In genomic region chr6:38579010-38579628, GRCh38 we compare ENCODE assay signal across 31 cellular contexts.
DNase-seq lines count a peak whose midpoint lies in the region; ATAC-seq, FAIRE-seq and TF ChIP-seq lines count a peak whose summit lies in the region.
"Had no signal": no experiment of that assay in that cellular context is flagged by ENCODE, and none has a peak within 500 bp of the region (broad histone marks: within the 10 kb centered on the region; RNA-seq: fewer than 3 reads in every experiment).

No MANE protein-coding gene starts in this region.

- no peak overlapping the region for H4K8ac ChIP-seq in mesendoderm (ENCODE audit: low read depth, low read length)

- in situ Hi-C loops in K562 (cut with MboI): no loop called here

- no peaks in the 10 kb centered on the region for H3K9me3 ChIP-seq in K562 (replicated peaks; ENCODE audit: control insufficient read depth, insufficient read depth, low read depth, low read length)
- H3K9me3 ChIP-seq: left lung, MG63, neutrophil, prostate gland, testis, uterus had no signal

- no peak overlapping the region for H4K5ac ChIP-seq in mesendoderm (ENCODE audit: low read length)

- no peaks in the 10 kb centered on the region for H3K79me2 ChIP-seq in K562 (ENCODE audit: control insufficient read depth, insufficient read depth, low read length)
- no peaks in the 10 kb centered on the region for H3K79me2 ChIP-seq in mesendoderm (ENCODE audit: control insufficient read depth, insufficient read depth, low read length)

- no peak for ATAC-seq in activated CD8-positive, alpha-beta T cell treated with anti-CD3 and anti-CD28 coated beads for 36 hours
- no peak for ATAC-seq in activated CD8-positive, alpha-beta T cell treated with anti-CD3 and anti-CD28 coated beads, Interleukin-2, amount 10 ng/mL, durations not matched to agents 7 days and 5 days
- ATAC-seq in K562: peak; percentile 85
- no peak for ATAC-seq in GM19023 (IDR thresholded peaks at IDR 0.05; ENCODE audit: unreplicated experiment)
- ATAC-seq: activated T-helper 17 cell treated with anti-CD3 and anti-CD28 coated beads, Interleukin-2, amount 50 U/mL, for 72 hours; left lung; stimulated activated naive B cell treated with anti-CD40 and anti-IgM and Interleukin-4, amounts not matched to agents 10 μg/mL and 1 μg/mL and 100 μg/mL, for 72 hours had no signal

- no peaks in the 10 kb centered on the region for H3K27me3 Mint-ChIP-seq in activated CD8-positive, alpha-beta T cell treated with anti-CD3 and anti-CD28 coated beads for 36 hours
- H3K27me3 Mint-ChIP-seq in activated CD8-positive, alpha-beta T cell treated with anti-CD3 and anti-CD28 coated beads, Interleukin-2, amount 10 ng/mL, durations not matched to agents 7 days and 5 days (ENCODE audit: low read depth): no peaks in the 10 kb centered on the region
- H3K27me3 Mint-ChIP-seq in nephron progenitor cell (ENCODE audit: low read depth, poor library complexity): no peaks in the 10 kb centered on the region
- H3K27me3 Mint-ChIP-seq: activated naive CD4-positive, alpha-beta T cell treated with anti-CD3 and anti-CD28 coated beads, Interleukin-2, amount 50 U/mL, for 24 hours; activated T-helper 17 cell treated with anti-CD3 and anti-CD28 coated beads, Interleukin-2, amount 50 U/mL, for 72 hours; CD4-positive, alpha-beta T cell; dendritic cell treated with granulocyte-macrophage colony-stimulating factor and Interleukin-4, amounts not matched to agents 40 ng/mL and 50 ng/mL, for 4 days; stimulated activated naive B cell treated with anti-CD40 and anti-IgM and Interleukin-4, amounts not matched to agents 10 μg/mL and 1 μg/mL and 100 μg/mL, for 72 hours had no signal

- CTCF ChIA-PET in activated CD8-positive, alpha-beta T cell treated with anti-CD3 and anti-CD28 coated beads for 36 hours (lab: Charles Lee): interaction anchor here (1.1 to 1.6 kb wide), 2 partner anchors 9 to 11 kb away, joined by 4 to 6 read pairs; no protein-coding TSS in a partner anchor
- CTCF ChIA-PET in activated CD8-positive, alpha-beta T cell treated with anti-CD3 and anti-CD28 coated beads, Interleukin-2, amount 10 ng/mL, durations not matched to agents 7 days and 5 days (lab: Charles Lee): no interaction called here
- CTCF ChIA-PET in K562 (lab: Yijun Ruan, JAX; ENCODE audit: low intra/inter-chr PET ratio): no interaction called here

- H3K4me3 ChIP-seq in K562 (no peak overlapping the region), mesendoderm (ENCODE audit: low read length) (no peak overlapping the region)
- H3K4me3 ChIP-seq: left lung, MG63, prostate gland, testis, uterus had no signal

- no peaks in the 10 kb centered on the region for H3K36me3 ChIP-seq in K562 (ENCODE audit: control insufficient read depth, insufficient read depth, low read length)
- H3K36me3 ChIP-seq in mesendoderm (ENCODE audit: control insufficient read depth, insufficient read depth, low read length): no peaks in the 10 kb centered on the region
- H3K36me3 ChIP-seq: MG63, prostate gland, uterus had no signal

- H3K4me2 ChIP-seq in K562 (ENCODE audit: insufficient read depth, low read length): no peak overlapping the region
- no peak overlapping the region for H3K4me2 ChIP-seq in mesendoderm (ENCODE audit: low read length)

- H3K23ac ChIP-seq in mesendoderm (ENCODE audit: low read length): no peak overlapping the region

- no peak for DNase-seq in activated CD8-positive, alpha-beta T cell treated with anti-CD3 and anti-CD28 coated beads for 36 hours
- DNase-seq in activated CD8-positive, alpha-beta T cell treated with anti-CD3 and anti-CD28 coated beads, Interleukin-2, amount 10 ng/mL, durations not matched to agents 7 days and 5 days: no peak
- DNase-seq in M059J (ENCODE audit: low read depth): peak; percentile 28
- peak; percentile 28 to 71 (median 42) for DNase-seq in K562 (ENCODE audit: extremely low read depth in 1 of 4, low spot score in 3 of 4)
- DNase-seq in nephron progenitor cell: no peak
- DNase-seq in mesendoderm: no peak
- no peak for DNase-seq in middle frontal gyrus (ENCODE audit: extremely low spot score, low spot score)
- DNase-seq: 8988T; activated CD4-positive, alpha-beta T cell treated with anti-CD3 and anti-CD28 coated beads for 48 hours; AML-193; aorta; caudate nucleus; CD4-positive, alpha-beta T cell; left lung; MG63; NCI-H524; NK-92 treated with Interleukin-12 subunit alpha and Interleukin-12 subunit beta, amount 100 ng/mL, for 24 hours; SHP77; stimulated activated CD4-positive, alpha-beta T cell treated with anti-CD3 and anti-CD28 coated beads, Interleukin-4, amount 100 ng/mL, for 4 hours; stimulated activated naive B cell treated with anti-CD40 and anti-IgM and Interleukin-4, amounts not matched to agents 10 μg/mL and 1 μg/mL and 100 μg/mL, for 72 hours; testis; uterus had no signal

- intact Hi-C loops in activated CD8-positive, alpha-beta T cell treated with anti-CD3 and anti-CD28 coated beads for 36 hours (cut with micrococcal nuclease): no loop called here
- intact Hi-C loops in K562 (cut with micrococcal nuclease): no loop called here

- H4K20me1 ChIP-seq in K562 (replicated peaks; ENCODE audit: control insufficient read depth, insufficient read depth, low read length): no peaks in the 10 kb centered on the region

- peak overlapping the region; percentile 7 for H3K27ac Mint-ChIP-seq in activated CD8-positive, alpha-beta T cell treated with anti-CD3 and anti-CD28 coated beads for 36 hours
- no peak overlapping the region for H3K27ac Mint-ChIP-seq in activated CD8-positive, alpha-beta T cell treated with anti-CD3 and anti-CD28 coated beads, Interleukin-2, amount 10 ng/mL, durations not matched to agents 7 days and 5 days
- H3K27ac Mint-ChIP-seq in nephron progenitor cell: peak overlapping the region; percentile 57
- H3K27ac Mint-ChIP-seq: activated T-helper 17 cell treated with anti-CD3 and anti-CD28 coated beads, Interleukin-2, amount 50 U/mL, for 72 hours; CD4-positive, alpha-beta T cell; dendritic cell treated with granulocyte-macrophage colony-stimulating factor and Interleukin-4, amounts not matched to agents 40 ng/mL and 50 ng/mL, for 4 days; stimulated activated naive B cell treated with anti-CD40 and anti-IgM and Interleukin-4, amounts not matched to agents 10 μg/mL and 1 μg/mL and 100 μg/mL, for 72 hours had no signal

- H2BK15ac ChIP-seq in mesendoderm (replicated peaks; ENCODE audit: low read depth): no peak overlapping the region

- no peak overlapping the region for H2BK5ac ChIP-seq in mesendoderm (ENCODE audit: low read length)

- H3K4me1 ChIP-seq in K562 (replicated peaks in 1 of 2; ENCODE audit: control insufficient read depth in 2 of 2, insufficient read depth in 2 of 2, low read length in 2 of 2): peaks cover 0 to 34% of the 10 kb centered on the region in 2 experiments; a peak in 3 of 5 replicates
- no peaks in the 10 kb centered on the region for H3K4me1 ChIP-seq in mesendoderm (ENCODE audit: control insufficient read depth, low read depth, low read length)
- H3K4me1 ChIP-seq: left lung, prostate gland, testis, uterus had no signal

- no peak overlapping the region for H3K56ac ChIP-seq in mesendoderm (ENCODE audit: low read length)

- H3K9me3 Mint-ChIP-seq in activated CD8-positive, alpha-beta T cell treated with anti-CD3 and anti-CD28 coated beads for 36 hours: no peaks in the 10 kb centered on the region
- no peaks in the 10 kb centered on the region for H3K9me3 Mint-ChIP-seq in activated CD8-positive, alpha-beta T cell treated with anti-CD3 and anti-CD28 coated beads, Interleukin-2, amount 10 ng/mL, durations not matched to agents 7 days and 5 days (ENCODE audit: insufficient read depth)
- no peaks in the 10 kb centered on the region for H3K9me3 Mint-ChIP-seq in nephron progenitor cell
- H3K9me3 Mint-ChIP-seq: activated naive CD4-positive, alpha-beta T cell treated with anti-CD3 and anti-CD28 coated beads, Interleukin-2, amount 50 U/mL, for 24 hours; activated T-helper 17 cell treated with anti-CD3 and anti-CD28 coated beads, Interleukin-2, amount 50 U/mL, for 72 hours; CD4-positive, alpha-beta T cell; dendritic cell treated with granulocyte-macrophage colony-stimulating factor and Interleukin-4, amounts not matched to agents 40 ng/mL and 50 ng/mL, for 4 days; stimulated activated naive B cell treated with anti-CD40 and anti-IgM and Interleukin-4, amounts not matched to agents 10 μg/mL and 1 μg/mL and 100 μg/mL, for 72 hours had no signal

- no peak overlapping the region for H2BK120ac ChIP-seq in mesendoderm (ENCODE audit: low read depth, low read length)

- POLR2A ChIA-PET in activated CD8-positive, alpha-beta T cell treated with anti-CD3 and anti-CD28 coated beads for 36 hours (lab: Charles Lee): interaction anchor here (0.6 kb wide), 1 partner anchor 124 kb away, joined by 3 read pairs; no protein-coding TSS in a partner anchor
- POLR2A ChIA-PET in activated CD8-positive, alpha-beta T cell treated with anti-CD3 and anti-CD28 coated beads, Interleukin-2, amount 10 ng/mL, durations not matched to agents 7 days and 5 days (lab: Charles Lee): no interaction called here
- POLR2A ChIA-PET in K562 (lab: Yijun Ruan, JAX): interaction anchor here (1.2 to 1.5 kb wide), 3 partner anchors 8 to 124 kb away, joined by 4 to 7 read pairs (median 6); partner anchors contain the start of gene GLO1

- TF ChIP-seq CTCF in activated CD8-positive, alpha-beta T cell treated with anti-CD3 and anti-CD28 coated beads for 36 hours (IDR thresholded peaks at IDR 0.05): no peak
- TF ChIP-seq CTCF in K562 (IDR thresholded peaks at IDR 0.05 in 2 of 3, conservative IDR thresholded peaks at IDR 0.05 in 1 of 3; ENCODE audit: insufficient read depth in 2 of 3, low read depth in 1 of 3, low read length in 3 of 3) (no peak), nephron progenitor cell (IDR thresholded peaks at IDR 0.05) (no peak)

- H3K36me3 Mint-ChIP-seq in activated CD8-positive, alpha-beta T cell treated with anti-CD3 and anti-CD28 coated beads for 36 hours (ENCODE audit: low read depth): peaks cover 20% of the 10 kb centered on the region
- H3K36me3 Mint-ChIP-seq in activated CD8-positive, alpha-beta T cell treated with anti-CD3 and anti-CD28 coated beads, Interleukin-2, amount 10 ng/mL, durations not matched to agents 7 days and 5 days (ENCODE audit: low read depth): peaks cover 1% of the 10 kb centered on the region
- H3K36me3 Mint-ChIP-seq in nephron progenitor cell (ENCODE audit: low read depth): peaks cover 6% of the 10 kb centered on the region

- BruUV-seq in K562 (replicated peaks; lab: Mats Ljungman, UMichigan): no TSS peak

- H2AK5ac ChIP-seq in mesendoderm (ENCODE audit: low read length): no peak overlapping the region

- no peak overlapping the region for H3K4ac ChIP-seq in mesendoderm (ENCODE audit: low read depth, low read length)

- TF ChIP-seq POLR2A in K562 (conservative IDR thresholded peaks at IDR 0.05): no peak

- no peak for TF ChIP-seq RAD21 in K562 (CRISPR knock-in tag; conservative IDR thresholded peaks at IDR 0.05 in 1 of 2, IDR thresholded peaks at IDR 0.05 in 1 of 2)

- peak; percentile 48 for FAIRE-seq in K562 (lab: Jason Lieb, UNC)
- FAIRE-seq: endometrium, islet of Langerhans had no signal

- no peaks in the 10 kb centered on the region; a peak in 1 of 5 replicates for H3K27me3 ChIP-seq in K562 (ENCODE audit: control insufficient read depth in 2 of 2, insufficient read depth in 2 of 2, low read length in 2 of 2)
- no peaks in the 10 kb centered on the region for H3K27me3 ChIP-seq in mesendoderm (ENCODE audit: insufficient read depth, low read length, poor library complexity)
- H3K27me3 ChIP-seq: left lung, MG63, neutrophil, testis, uterus had no signal

- no peak overlapping the region for H3K4me3 Mint-ChIP-seq in activated CD8-positive, alpha-beta T cell treated with anti-CD3 and anti-CD28 coated beads for 36 hours
- no peak overlapping the region for H3K4me3 Mint-ChIP-seq in activated CD8-positive, alpha-beta T cell treated with anti-CD3 and anti-CD28 coated beads, Interleukin-2, amount 10 ng/mL, durations not matched to agents 7 days and 5 days
- H3K4me3 Mint-ChIP-seq in nephron progenitor cell: no peak overlapping the region
- H3K4me3 Mint-ChIP-seq: activated naive CD4-positive, alpha-beta T cell treated with anti-CD3 and anti-CD28 coated beads, Interleukin-2, amount 50 U/mL, for 24 hours; activated T-helper 17 cell treated with anti-CD3 and anti-CD28 coated beads, Interleukin-2, amount 50 U/mL, for 72 hours; CD4-positive, alpha-beta T cell; dendritic cell treated with granulocyte-macrophage colony-stimulating factor and Interleukin-4, amounts not matched to agents 40 ng/mL and 50 ng/mL, for 4 days; stimulated activated naive B cell treated with anti-CD40 and anti-IgM and Interleukin-4, amounts not matched to agents 10 μg/mL and 1 μg/mL and 100 μg/mL, for 72 hours had no signal

- no peak overlapping the region for H3K9ac ChIP-seq in K562 (ENCODE audit: insufficient read depth in 1 of 2, low read depth in 2 of 2, low read length in 2 of 2)
- H3K9ac ChIP-seq in mesendoderm (ENCODE audit: low read length): no peak overlapping the region

- H3K27ac ChIP-seq in K562 (ENCODE audit: extremely low read depth, low read depth, low read length) (peak overlapping the region; percentile 16), mesendoderm (ENCODE audit: low read depth, low read length) (no peak overlapping the region)
- H3K27ac ChIP-seq: left lung, neutrophil, prostate gland, testis, uterus, VCaP had no signal

- peak overlapping the region; percentile 84 for H2AFZ ChIP-seq in K562 (ENCODE audit: low read depth, low read length)

- no peak overlapping the region for H3K18ac ChIP-seq in mesendoderm (ENCODE audit: low read length)

- H3K9me1 ChIP-seq in K562 (ENCODE audit: control insufficient read depth, insufficient read depth, low read length): no peaks in the 10 kb centered on the region

- no peak for TF ChIP-seq EP300 in K562 (IDR thresholded peaks at IDR 0.05; ENCODE audit: low read length)

- peaks cover 20% of the 10 kb centered on the region for H3K4me1 Mint-ChIP-seq in activated CD8-positive, alpha-beta T cell treated with anti-CD3 and anti-CD28 coated beads for 36 hours (ENCODE audit: low read depth)
- peaks cover 5% of the 10 kb centered on the region for H3K4me1 Mint-ChIP-seq in activated CD8-positive, alpha-beta T cell treated with anti-CD3 and anti-CD28 coated beads, Interleukin-2, amount 10 ng/mL, durations not matched to agents 7 days and 5 days (ENCODE audit: low read depth)
- no peaks in the 10 kb centered on the region for H3K4me1 Mint-ChIP-seq in nephron progenitor cell
- H3K4me1 Mint-ChIP-seq: activated T-helper 17 cell treated with anti-CD3 and anti-CD28 coated beads, Interleukin-2, amount 50 U/mL, for 72 hours had no signal

- H3K79me1 ChIP-seq in mesendoderm (ENCODE audit: low read length): no peaks in the 10 kb centered on the region

Comparison
In these comparisons a context has a peak if more than half of its experiments do, and no peak if none do; other contexts are left out.
1. DNase-seq: peak in M059J (single experiment) and K562 (4 of 4); none in activated CD8-positive, alpha-beta T cell treated with anti-CD3 and anti-CD28 coated beads for 36 hours (single experiment), activated CD8-positive, alpha-beta T cell treated with anti-CD3 and anti-CD28 coated beads, Interleukin-2, amount 10 ng/mL, durations not matched to agents 7 days and 5 days (single experiment), nephron progenitor cell (single experiment), mesendoderm (single experiment) and middle frontal gyrus (single experiment).